ENCODE assay signal across 9 cellular contexts in genomic region chr3:98563661-98564281, GRCh38. TPM values are rescaled to one million over a fixed set of nuclear protein-coding genes. Genes with fewer than 3 reads are reported as not detected.
A peak's percentile ranks its signal among the peaks of the same experiment; 100 is the strongest.
DNase-seq lines count a peak whose midpoint lies in the region; ATAC-seq and TF ChIP-seq lines count a peak whose summit lies in the region.
"Had no signal": no experiment of that assay in that cellular context is flagged by ENCODE, and none has a peak within 500 bp of the region (broad histone marks: within the 10 kb centered on the region; RNA-seq: fewer than 3 reads in every experiment).

No MANE protein-coding gene starts in this region.

- H3K27me3 Mint-ChIP-seq in activated CD4-positive, alpha-beta memory T cell treated with anti-CD3 and anti-CD28 coated beads, Interleukin-2, amount 10 ng/mL, durations not matched to agents 7 days and 5 days: no peaks in the 10 kb centered on the region
- H3K27me3 Mint-ChIP-seq in stimulated activated memory B cell treated with anti-CD40 and anti-IgM and Interleukin-4, amounts not matched to agents 10 μg/mL and 1 μg/mL and 100 μg/mL, for 72 hours: no peaks in the 10 kb centered on the region

- H3K9me3 Mint-ChIP-seq in activated CD4-positive, alpha-beta memory T cell treated with anti-CD3 and anti-CD28 coated beads, Interleukin-2, amount 10 ng/mL, durations not matched to agents 7 days and 5 days: no peaks in the 10 kb centered on the region
- H3K9me3 Mint-ChIP-seq in stimulated activated memory B cell treated with anti-CD40 and anti-IgM and Interleukin-4, amounts not matched to agents 10 μg/mL and 1 μg/mL and 100 μg/mL, for 72 hours: no peaks in the 10 kb centered on the region

- H3K27ac Mint-ChIP-seq in activated CD4-positive, alpha-beta memory T cell treated with anti-CD3 and anti-CD28 coated beads, Interleukin-2, amount 10 ng/mL, durations not matched to agents 7 days and 5 days: peak overlapping the region; percentile 90
- H3K27ac Mint-ChIP-seq in stimulated activated memory B cell treated with anti-CD40 and anti-IgM and Interleukin-4, amounts not matched to agents 10 μg/mL and 1 μg/mL and 100 μg/mL, for 72 hours: peak overlapping the region; percentile 86

- H3K9me3 ChIP-seq in esophagus muscularis mucosa: no peaks in the 10 kb centered on the region

- H3K36me3 ChIP-seq in BJ (ENCODE audit: control insufficient read depth, insufficient read depth, low read length) (no peaks in the 10 kb centered on the region), esophagus muscularis mucosa (no peaks in the 10 kb centered on the region)

- H3K4me3 Mint-ChIP-seq in activated CD4-positive, alpha-beta memory T cell treated with anti-CD3 and anti-CD28 coated beads, Interleukin-2, amount 10 ng/mL, durations not matched to agents 7 days and 5 days: peak overlapping the region; percentile 50
- no peak overlapping the region for H3K4me3 Mint-ChIP-seq in stimulated activated memory B cell treated with anti-CD40 and anti-IgM and Interleukin-4, amounts not matched to agents 10 μg/mL and 1 μg/mL and 100 μg/mL, for 72 hours

- POLR2A ChIA-PET in BJ (lab: Charles Lee): interaction anchor here (0.7 to 0.9 kb wide), 2 partner anchors 41 to 57 kb away, joined by 3 to 4 read pairs; partner anchors contain the start of gene CLDND1
- POLR2A ChIA-PET in activated CD4-positive, alpha-beta memory T cell treated with anti-CD3 and anti-CD28 coated beads, Interleukin-2, amount 10 ng/mL, durations not matched to agents 7 days and 5 days (lab: Charles Lee): interaction anchor here (1.0 to 24.3 kb wide), 14 partner anchors 9 to 525 kb away, joined by 4 to 931 read pairs (median 15); partner anchors contain the start of genes CLDND1, CPOX and GPR15

- CTCF ChIA-PET in BJ (lab: Yijun Ruan, JAX): interaction anchor here (1.0 kb wide), 1 partner anchor 24 kb away, joined by 3 read pairs; no protein-coding TSS in a partner anchor
- CTCF ChIA-PET in activated CD4-positive, alpha-beta memory T cell treated with anti-CD3 and anti-CD28 coated beads, Interleukin-2, amount 10 ng/mL, durations not matched to agents 7 days and 5 days (lab: Charles Lee): interaction anchor here (0.6 to 3.5 kb wide), 7 partner anchors 8 to 30 kb away, joined by 3 to 14 read pairs (median 5); partner anchors contain the start of gene GPR15

- 69% methylated on average over 4 of the region's 4 CpGs for WGBS in esophagus muscularis mucosa

- H3K4me1 ChIP-seq in esophagus muscularis mucosa: no peaks in the 10 kb centered on the region

- TF ChIP-seq CTCF in BJ (IDR thresholded peaks at IDR 0.05; ENCODE audit: insufficient read depth, low read depth, low read length) (no peak), esophagus muscularis mucosa (IDR thresholded peaks at IDR 0.05) (no peak)

- TF ChIP-seq POLR2A in esophagus muscularis mucosa (IDR thresholded peaks at IDR 0.05; ENCODE audit: low read depth): no peak

- no peak overlapping the region for H3K4me3 ChIP-seq in BJ (ENCODE audit: low read depth, low read length)
- H3K4me3 ChIP-seq in esophagus muscularis mucosa: no peak overlapping the region

- H3K27ac ChIP-seq in esophagus muscularis mucosa (replicated peaks in 1 of 4): no peak overlapping the region
- H3K27ac ChIP-seq: HL-60 had no signal

- TF ChIP-seq EP300 in esophagus muscularis mucosa (IDR thresholded peaks at IDR 0.05): no peak

- H3K27me3 ChIP-seq in BJ (ENCODE audit: control insufficient read depth, insufficient read depth, low read length): no peaks in the 10 kb centered on the region
- H3K27me3 ChIP-seq in esophagus muscularis mucosa: no peaks in the 10 kb centered on the region

- intact Hi-C loops in esophagus muscularis mucosa (cut with DNase I): no loop called here

- ATAC-seq in GM19395 (IDR thresholded peaks at IDR 0.05; ENCODE audit: unreplicated experiment) (peak; percentile 54), HG03342 (IDR thresholded peaks at IDR 0.05; ENCODE audit: unreplicated experiment) (peak; percentile 61)
- peak; percentile 71 for ATAC-seq in stimulated activated memory B cell treated with anti-CD40 and anti-IgM and Interleukin-4, amounts not matched to agents 10 μg/mL and 1 μg/mL and 100 μg/mL, for 72 hours

- peaks cover 91% of the 10 kb centered on the region for H3K4me1 Mint-ChIP-seq in activated CD4-positive, alpha-beta memory T cell treated with anti-CD3 and anti-CD28 coated beads, Interleukin-2, amount 10 ng/mL, durations not matched to agents 7 days and 5 days
- H3K4me1 Mint-ChIP-seq in stimulated activated memory B cell treated with anti-CD40 and anti-IgM and Interleukin-4, amounts not matched to agents 10 μg/mL and 1 μg/mL and 100 μg/mL, for 72 hours: peaks cover 46% of the 10 kb centered on the region

- DNase-seq in BJ (ENCODE audit: low read depth) (peak; percentile 62), esophagus muscularis mucosa (ENCODE audit: extremely low spot score) (no peak), NCI-H345 (lab: John Stamatoyannopoulos, UW) (no peak)
- no peak for DNase-seq in activated CD4-positive, alpha-beta memory T cell treated with anti-CD3 and anti-CD28 coated beads, Interleukin-2, amount 10 ng/mL, durations not matched to agents 7 days and 5 days
- DNase-seq in stimulated activated CD4-positive, alpha-beta T cell treated with anti-CD3 and anti-CD28 coated beads, Interleukin-15, amount 100 ng/mL, for 24 hours: no peak

- peaks cover 29% of the 10 kb centered on the region for H3K36me3 Mint-ChIP-seq in activated CD4-positive, alpha-beta memory T cell treated with anti-CD3 and anti-CD28 coated beads, Interleukin-2, amount 10 ng/mL, durations not matched to agents 7 days and 5 days (ENCODE audit: low read depth)
- H3K36me3 Mint-ChIP-seq in stimulated activated memory B cell treated with anti-CD40 and anti-IgM and Interleukin-4, amounts not matched to agents 10 μg/mL and 1 μg/mL and 100 μg/mL, for 72 hours: no peaks in the 10 kb centered on the region

RNA-seq across cellular contexts. Expression of gene CPOX, which starts 29.6 kb away (rescaled TPM):
- 11.1 and 13.8 TPM in 2 replicates for polyA plus RNA-seq in BJ (2011; rRNA removed)
- 6.7 and 7.8 TPM in 2 replicates for polyA minus RNA-seq in BJ (2011; rRNA and poly(A)+ RNA removed)
- total RNA-seq in activated CD4-positive, alpha-beta memory T cell treated with anti-CD3 and anti-CD28 coated beads, Interleukin-2, amount 10 ng/mL, durations not matched to agents 7 days and 5 days: 10 to 100 TPM; 75.9 to 78.0 TPM
- 10 to 100 TPM in 3 of 4 donors, 1 to 10 TPM in 1; 7.6 to 21.4 (median 14.7) TPM for total RNA-seq in esophagus muscularis mucosa

RNA-seq across cellular contexts. Expression of gene GPR15, which starts 32.0 kb away (rescaled TPM):
- polyA plus RNA-seq in BJ (2011; rRNA removed): not detected in 2 replicates
- not detected in 2 replicates for polyA minus RNA-seq in BJ (2011; rRNA and poly(A)+ RNA removed)
- total RNA-seq in activated CD4-positive, alpha-beta memory T cell treated with anti-CD3 and anti-CD28 coated beads, Interleukin-2, amount 10 ng/mL, durations not matched to agents 7 days and 5 days: 100 to 1,000 TPM; 111 TPM
- under 1 TPM in 1 of 4 donors, not detected in 3; 0.32 TPM for total RNA-seq in esophagus muscularis mucosa

RNA-seq across cellular contexts. Expression of gene CLDND1, which starts 41.1 kb away (rescaled TPM):
- 73.8 and 126 TPM in 2 replicates for polyA plus RNA-seq in BJ (2011; rRNA removed)
- 41.6 and 55.4 TPM in 2 replicates for polyA minus RNA-seq in BJ (2011; rRNA and poly(A)+ RNA removed)
- total RNA-seq in activated CD4-positive, alpha-beta memory T cell treated with anti-CD3 and anti-CD28 coated beads, Interleukin-2, amount 10 ng/mL, durations not matched to agents 7 days and 5 days: 100 to 1,000 TPM; 673 to 683 TPM
- total RNA-seq in esophagus muscularis mucosa: 100 to 1,000 TPM in 3 of 4 donors, 10 to 100 TPM in 1; 84.6 to 191 (median 139) TPM

Comparison
In these comparisons a context has a peak if more than half of its experiments do, and no peak if none do; other contexts are left out.
1. RNA of gene GPR15, which starts 32.0 kb away (total RNA-seq): 111 TPM in activated CD4-positive, alpha-beta memory T cell treated with anti-CD3 and anti-CD28 coated beads, Interleukin-2, amount 10 ng/mL, durations not matched to agents 7 days and 5 days; 0.32 TPM in esophagus muscularis mucosa; every median in the first group is over 10 times any median in the second.
2. Peak in every context shown above with its lines, with median percentiles within 50 percentile points of each other: ATAC-seq.